Comparison of ENCODE assay signal across 8 cellular contexts in the genomic region with DNA sequence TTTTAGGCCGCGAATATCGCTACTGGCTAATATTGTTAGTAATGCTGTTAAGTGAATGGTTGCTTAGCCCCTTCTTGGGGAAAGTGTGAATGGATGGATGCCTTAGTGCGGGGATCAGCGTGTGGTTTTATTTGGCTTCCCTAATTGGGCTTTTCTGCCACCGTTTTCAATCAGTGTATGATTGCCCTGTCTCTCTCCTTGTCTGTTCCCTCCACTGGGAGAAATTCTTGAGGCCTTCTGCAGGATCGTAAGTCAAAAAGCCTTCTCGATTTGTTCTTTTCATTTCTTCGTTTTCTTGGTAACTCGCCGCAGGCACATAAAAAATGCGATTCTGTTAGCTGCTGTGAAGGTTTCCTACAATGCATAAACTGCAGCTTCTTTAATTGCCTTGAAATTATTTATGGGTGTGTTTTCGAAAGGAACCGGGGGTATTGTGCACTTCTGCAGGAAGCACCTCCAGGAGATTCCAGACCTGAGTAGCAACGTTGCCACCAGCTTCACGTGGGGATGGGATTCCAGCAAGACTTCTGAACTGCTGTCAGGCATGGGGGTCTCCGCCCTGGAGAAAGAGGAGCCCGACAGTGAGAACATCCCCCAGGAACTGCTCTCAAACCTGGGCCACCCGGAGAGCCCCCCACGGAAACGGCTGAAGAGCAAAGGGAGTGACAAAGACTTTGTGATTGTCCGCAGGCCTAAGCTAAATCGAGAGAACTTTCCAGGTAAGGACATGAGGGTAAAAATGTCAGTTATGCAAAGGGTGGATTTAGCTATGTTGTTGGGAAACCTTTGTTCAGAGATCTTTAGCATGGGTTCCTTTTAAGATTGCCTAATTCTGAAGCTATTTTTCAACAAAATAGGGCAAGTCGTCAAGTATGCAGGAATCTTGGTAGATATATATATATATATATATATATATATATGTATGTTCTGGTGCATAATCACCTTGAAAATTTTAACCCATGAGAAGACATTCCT. TPM values are rescaled to one million over a fixed set of nuclear protein-coding genes. Genes with fewer than 3 reads are reported as not detected.
DNase-seq lines count a peak whose midpoint lies in the region; ATAC-seq and TF ChIP-seq lines count a peak whose summit lies in the region.

No MANE protein-coding gene starts in this region.

- H3K4me1 Mint-ChIP-seq in central memory CD8-positive, alpha-beta T cell: peaks cover 63% of the 10 kb centered on the region

- peaks cover 11% of the 10 kb centered on the region; the same call in 1 of the 2 replicates for H4K20me1 ChIP-seq in DND-41 (ENCODE audit: insufficient read depth, low read length)

- H3K27ac Mint-ChIP-seq in central memory CD8-positive, alpha-beta T cell (ENCODE audit: low read depth): peak overlapping the region; percentile 91

- intact Hi-C loops in lower leg skin (cut with DNase I; ENCODE audit: low total_unique reads): no loop called here

- TF ChIP-seq EP300 in upper lobe of left lung (IDR thresholded peaks at IDR 0.05): no peak

- H3K4me3 Mint-ChIP-seq in central memory CD8-positive, alpha-beta T cell: peak overlapping the region; percentile 92

- H3K27me3 ChIP-seq in DND-41 (ENCODE audit: insufficient read depth, low read length, poor library complexity) (no peaks in the 10 kb centered on the region), upper lobe of left lung (no peaks in the 10 kb centered on the region)

- peak overlapping the region; percentile 88 for H3K4me2 ChIP-seq in DND-41 (ENCODE audit: insufficient read depth, low read length)

- no peaks in the 10 kb centered on the region for H3K9me3 ChIP-seq in DND-41 (ENCODE audit: insufficient read depth, low read length, severe bottlenecking)
- H3K9me3 ChIP-seq in upper lobe of left lung: no peaks in the 10 kb centered on the region

- no peak for TF ChIP-seq CTCF in DND-41 (IDR thresholded peaks at IDR 0.05; ENCODE audit: borderline replicate concordance, extremely low read depth, low read length, poor library complexity, severe bottlenecking)
- TF ChIP-seq CTCF in GM20000 (IDR thresholded peaks at IDR 0.05; ENCODE audit: extremely low read depth, missing control alignments): no peak
- TF ChIP-seq CTCF in lower leg skin (IDR thresholded peaks at IDR 0.05): no peak
- no peak for TF ChIP-seq CTCF in upper lobe of left lung (IDR thresholded peaks at IDR 0.05)

- ATAC-seq in DND-41 (ENCODE audit: insufficient read depth, low read depth) (peak; percentile 5; the same call in 2 of the 3 replicates), upper lobe of left lung (ENCODE audit: low FRiP score in 2 of 2) (peak in 1 of 2 donors; percentile 2), HG02798 (IDR thresholded peaks at IDR 0.05; ENCODE audit: poor library complexity, unreplicated experiment) (no peak)
- ATAC-seq in central memory CD8-positive, alpha-beta T cell (replicated peaks; ENCODE audit: extremely low read depth, poor library complexity, severe bottlenecking): no peak

- no peaks in the 10 kb centered on the region for H3K27me3 Mint-ChIP-seq in central memory CD8-positive, alpha-beta T cell

- peak overlapping the region; percentile 80 for H3K27ac ChIP-seq in DND-41 (ENCODE audit: low read length)
- peak overlapping the region; percentile 36 to 92 (median 82) for H3K27ac ChIP-seq in upper lobe of left lung

- H3K9ac ChIP-seq in DND-41 (ENCODE audit: low read depth, low read length): peak overlapping the region; percentile 65

- no peaks in the 10 kb centered on the region for H3K9me3 Mint-ChIP-seq in central memory CD8-positive, alpha-beta T cell

- peak overlapping the region; percentile 76 for H2AFZ ChIP-seq in DND-41 (ENCODE audit: low read depth, low read length)

- peak; percentile 20 for DNase-seq in DND-41
- peak; percentile 9 for DNase-seq in GM20000 (ENCODE audit: low spot score)
- DNase-seq in NCI-H748 treated with DMSO at 0.1 percent for 48 hours (lab: John Stamatoyannopoulos, UW): peak; percentile 72
- DNase-seq in central memory CD8-positive, alpha-beta T cell (ENCODE audit: low spot score in 2 of 2): no peak
- no peak for DNase-seq in lower leg skin (ENCODE audit: low spot score in 2 of 2)
- no peak for DNase-seq in upper lobe of left lung
- no peak for DNase-seq in middle frontal gyrus (ENCODE audit: extremely low spot score, low spot score)

- H3K4me3 ChIP-seq in DND-41 (ENCODE audit: low read depth in 1 of 2, low read length in 2 of 2) (peak overlapping the region; percentile 42 to 63), lower leg skin (ENCODE audit: low read depth, poor library complexity, severe bottlenecking) (peak overlapping the region; percentile 75), upper lobe of left lung (peak overlapping the region; percentile 78 to 95 (median 87))

- TF ChIP-seq POLR2A in lower leg skin (IDR thresholded peaks at IDR 0.05) (no peak), upper lobe of left lung (IDR thresholded peaks at IDR 0.05) (no peak)

- H3K36me3 Mint-ChIP-seq in central memory CD8-positive, alpha-beta T cell (ENCODE audit: insufficient read depth): peaks cover 17% of the 10 kb centered on the region

- H3K36me3 ChIP-seq in DND-41 (ENCODE audit: insufficient read depth, low read length): peaks cover 48% of the 10 kb centered on the region
- peaks cover 0 to 21% (median 3%) of the 10 kb centered on the region in 4 donors for H3K36me3 ChIP-seq in upper lobe of left lung

- H3K4me1 ChIP-seq in DND-41 (ENCODE audit: insufficient read depth, low read length): peaks cover 70% of the 10 kb centered on the region
- H3K4me1 ChIP-seq in upper lobe of left lung: peaks cover 25 to 53% (median 29%) of the 10 kb centered on the region in 4 donors

- H3K79me2 ChIP-seq in DND-41 (ENCODE audit: insufficient read depth, low read length): peaks cover 97% of the 10 kb centered on the region

- 4% methylated on average over 24 of the region's 24 CpGs for WGBS in lower leg skin, 2 donors
- 3 to 5% methylated on average over 24 of the region's 24 CpGs for WGBS in upper lobe of left lung, 2 donors

RNA-seq across cellular contexts. Expression of gene SKP2, which starts 0.7 kb away (rescaled TPM):
- total RNA-seq in lower leg skin (10 to 100 TPM in 1 of 4 donors, 1 to 10 TPM in 3; 6.9 to 12.8 (median 8.6) TPM), upper lobe of left lung (10 to 100 TPM in 5 of 6 donors, 1 to 10 TPM in 1; 7.7 to 16.8 (median 14.4) TPM)

RNA-seq across cellular contexts. Expression of gene LMBRD2, which starts 0.9 kb away (rescaled TPM):
- 10 to 100 TPM in 3 of 4 donors, 1 to 10 TPM in 1; 8.1 to 22.4 (median 11.3) TPM for total RNA-seq in lower leg skin
- 10 to 100 TPM in 2 of 6 donors, 1 to 10 TPM in 4; 3.8 to 27.0 (median 8.8) TPM for total RNA-seq in upper lobe of left lung

Comparison
In these comparisons a context has a peak if more than half of its experiments do, and no peak if none do; other contexts are left out.
1. DNase-seq: peak in DND-41 (single experiment), GM20000 (single experiment) and NCI-H748 treated with DMSO at 0.1 percent for 48 hours (single experiment); none in central memory CD8-positive, alpha-beta T cell (0 of 2), lower leg skin (0 of 2), upper lobe of left lung (0 of 2) and middle frontal gyrus (single experiment).
2. Peak in every context shown above with its lines, with median percentiles within 50 percentile points of each other: H3K4me3 ChIP-seq.